Comparison of ENCODE assay signal across 1 cellular context in genomic region chr14:75647650-75648049, GRCh38.
TF ChIP-seq lines count a peak whose summit lies in the region.

No MANE protein-coding gene starts in this region.

TF ChIP-seq in GM23338, 12 proteins besides CTCF, POLR2A, EP300 and RAD21:
- no peak for TF ChIP-seq ZNF462 (CRISPR knock-in tag; IDR thresholded peaks at IDR 0.05)
- no peak for TF ChIP-seq STAT1 (IDR thresholded peaks at IDR 0.05; ENCODE audit: unreplicated experiment)
- no peak for TF ChIP-seq POLR2AphosphoS5 (IDR thresholded peaks at IDR 0.05; ENCODE audit: low read depth)
- no peak for TF ChIP-seq EZH2phosphoT487 (IDR thresholded peaks at IDR 0.05; ENCODE audit: unreplicated experiment)
